Comparison of ENCODE assay signal across 22 cellular contexts in the genomic region with DNA sequence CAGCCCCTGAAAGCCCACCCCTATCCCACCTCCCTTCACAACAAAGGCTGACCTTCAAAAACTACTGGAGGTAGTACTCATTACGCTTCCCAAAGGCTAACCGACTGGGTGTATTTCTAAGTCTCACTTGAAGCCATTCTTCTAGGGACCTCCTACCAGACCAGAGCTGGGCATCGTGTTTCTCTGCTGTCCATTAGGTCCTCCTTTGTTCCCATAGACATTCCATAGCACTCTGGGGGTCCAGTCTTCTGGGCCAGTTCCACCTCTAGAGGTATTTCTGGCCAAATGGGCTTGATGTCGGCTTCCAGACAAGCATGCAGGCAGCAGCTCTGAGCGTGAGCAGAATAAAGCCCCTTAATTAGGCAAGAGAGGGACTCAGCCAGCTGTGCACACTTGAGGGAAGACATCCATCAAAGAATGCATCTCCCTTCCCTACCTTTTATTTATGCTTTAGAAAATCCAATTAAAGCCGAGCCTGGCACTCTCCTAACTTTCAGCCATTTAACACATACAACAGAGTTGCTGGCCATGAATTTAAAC.
A peak's percentile ranks its signal among the peaks of the same experiment; 100 is the strongest.
DNase-seq lines count a peak whose midpoint lies in the region; ATAC-seq and TF ChIP-seq lines count a peak whose summit lies in the region.
"Had no signal": no experiment of that assay in that cellular context is flagged by ENCODE, and none has a peak within 500 bp of the region (broad histone marks: within the 10 kb centered on the region; RNA-seq: fewer than 3 reads in every experiment).

No MANE protein-coding gene starts in this region.

- TF ChIP-seq EP300 in gastroesophageal sphincter (IDR thresholded peaks at IDR 0.05), result no peak

- no peaks in the 10 kb centered on the region for H3K27me3 ChIP-seq in gastroesophageal sphincter
- H3K27me3 ChIP-seq: cardiac muscle cell, foreskin keratinocyte had no signal

- peak; percentile 46 for DNase-seq in NCI-H146 (lab: John Stamatoyannopoulos, UW)
- DNase-seq in NCI-H146 treated with DMSO at 0.1 percent for 48 hours (lab: John Stamatoyannopoulos, UW; ENCODE audit: unreplicated experiment), result no peak
- DNase-seq in NCI-H69 (lab: John Stamatoyannopoulos, UW), result peak; percentile 58
- DNase-seq in retina, result peak; percentile 56
- no peak for DNase-seq in T-helper 2 cell
- no peak for DNase-seq in erythroblast (lab: John Stamatoyannopoulos, UW)
- DNase-seq: activated CD4-positive, alpha-beta T cell treated with anti-CD3 and anti-CD28 coated beads for 1 hour; activated naive CD4-positive, alpha-beta T cell treated with anti-CD3 and anti-CD28 coated beads, Interleukin-2, amount 50 U/mL, for 16 hours; activated T-cell treated with anti-CD3 and anti-CD28 coated beads, Interleukin-2, amount 50 U/mL, for 48 hours; islet precursor cell; Kasumi-1; lower lobe of right lung; NCI-H2029 treated with DMSO at 0.1 percent for 48 hours; NCI-H526 treated with DMSO at 0.1 percent for 48 hours; nucleus accumbens; PC-9; SHP77 treated with DMSO at 0.1 percent for 48 hours; stimulated activated naive CD8-positive, alpha-beta T cell treated with anti-CD3 and anti-CD28 coated beads, Interleukin-15, amount 100 ng/mL, for 72 hours had no signal

- peak overlapping the region; percentile 5 to 83 (median 80) for H3K27ac ChIP-seq in gastroesophageal sphincter
- H3K27ac ChIP-seq: cardiac muscle cell, foreskin keratinocyte, lower lobe of right lung, PC-9 had no signal

- H3K4me3 ChIP-seq in gastroesophageal sphincter, result no peak overlapping the region
- H3K4me3 ChIP-seq: cardiac muscle cell, lower lobe of right lung, PC-9 had no signal

- TF ChIP-seq CTCF in gastroesophageal sphincter (IDR thresholded peaks at IDR 0.05), result no peak

- TF ChIP-seq POLR2A in gastroesophageal sphincter (IDR thresholded peaks at IDR 0.05) (no peak), erythroblast (IDR thresholded peaks at IDR 0.05; ENCODE audit: low read length) (no peak)

- 74 to 86% methylated on average over 5 to 6 of the region's 6 CpGs for WGBS in gastroesophageal sphincter (ENCODE audit: low coverage in 1 of 2), 2 donors

- peaks cover 16 to 47% (median 17%) of the 10 kb centered on the region in 3 donors for H3K4me1 ChIP-seq in gastroesophageal sphincter
- H3K4me1 ChIP-seq: lower lobe of right lung had no signal

- no peaks in the 10 kb centered on the region for H3K36me3 ChIP-seq in gastroesophageal sphincter
- H3K36me3 ChIP-seq: cardiac muscle cell, lower lobe of right lung had no signal

- H3K9me3 ChIP-seq in gastroesophageal sphincter, result no peaks in the 10 kb centered on the region
- H3K9me3 ChIP-seq: lower lobe of right lung had no signal

- ATAC-seq in gastroesophageal sphincter (no peak), GM19328 (IDR thresholded peaks at IDR 0.05; ENCODE audit: unreplicated experiment) (no peak)
- ATAC-seq: lower lobe of right lung; stimulated activated naive CD8-positive, alpha-beta T cell treated with anti-CD3 and anti-CD28 coated beads, Interleukin-15, amount 100 ng/mL, for 72 hours had no signal

Comparison
In these comparisons a context has a peak if more than half of its experiments do, and no peak if none do; other contexts are left out.
1. DNase-seq: peak in NCI-H146 (single experiment), NCI-H69 (single experiment) and retina (single experiment); none in NCI-H146 treated with DMSO at 0.1 percent for 48 hours (single experiment), T-helper 2 cell (0 of 5) and erythroblast (0 of 2).